Comparison of ENCODE assay signal across 14 cellular contexts in the genomic region with DNA sequence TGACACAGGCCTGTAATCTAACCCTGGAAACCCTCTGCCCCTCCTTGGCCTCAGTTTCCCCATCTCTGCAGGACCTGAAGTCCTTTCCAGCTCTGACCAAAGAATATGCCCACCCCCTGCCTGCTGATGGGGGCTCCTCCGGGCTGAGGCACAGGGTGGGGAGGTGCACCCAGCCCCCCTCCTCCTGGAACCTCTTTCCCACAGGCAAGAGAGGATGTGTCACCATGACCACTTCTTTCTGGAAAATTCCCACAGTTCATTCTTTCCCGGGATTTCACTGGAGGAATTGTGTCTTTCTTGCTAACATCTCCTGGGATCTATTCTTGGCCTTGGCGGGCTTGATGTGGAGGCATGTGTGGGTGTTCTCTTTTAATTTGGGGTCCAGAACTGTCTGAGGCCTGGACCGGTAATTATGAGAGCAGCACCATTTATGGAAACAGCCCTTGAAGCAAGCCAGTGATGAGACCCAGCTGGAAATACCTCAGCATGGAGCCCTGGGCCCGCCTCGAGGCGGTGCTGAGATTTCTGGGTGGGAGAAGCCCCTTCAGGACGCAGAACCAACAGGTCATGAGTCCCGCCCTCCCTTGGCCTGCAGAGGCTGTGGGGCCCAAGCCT. TPM values are rescaled to one million over a fixed set of nuclear protein-coding genes. Genes with fewer than 3 reads are reported as not detected.
DNase-seq lines count a peak whose midpoint lies in the region; ATAC-seq and TF ChIP-seq lines count a peak whose summit lies in the region.
"Not testable (repeated sequence)": the region's sequence is repeated elsewhere in the genome, so short reads cannot be mapped to it uniquely, and the experiment has no call there.
"Had no signal": no experiment of that assay in that cellular context is flagged by ENCODE, and none has a peak within 500 bp of the region (broad histone marks: within the 10 kb centered on the region; RNA-seq: fewer than 3 reads in every experiment).

No MANE protein-coding gene starts in this region.

- H3K9me3 ChIP-seq in BLaER1 treated with 17β-estradiol and CSF1 and Interleukin-3, amounts not matched to agents 10 nM and 100 nM (replicated peaks in 1 of 11); left lung; osteoblast (ENCODE audit: low read depth, low read length); sigmoid colon; aorta (ENCODE audit: control insufficient read depth, low read length): not testable (repeated sequence)

- H3K36me3 ChIP-seq in BLaER1 treated with 17β-estradiol and CSF1 and Interleukin-3, amounts not matched to agents 10 nM and 100 nM; left lung; osteoblast (ENCODE audit: insufficient read depth, low read length); sigmoid colon; aorta (ENCODE audit: control insufficient read depth in 1 of 2, insufficient read depth in 2 of 2, low read length in 1 of 2): not testable (repeated sequence)

- peaks cover 14 to 30% (median 21%) of the 10 kb centered on the region in 10 experiments for H3K4me1 ChIP-seq in BLaER1 treated with 17β-estradiol and CSF1 and Interleukin-3, amounts not matched to agents 10 nM and 100 nM
- not testable (repeated sequence) for H3K4me1 ChIP-seq in left lung; osteoblast (ENCODE audit: insufficient read depth, low read length); sigmoid colon; aorta (ENCODE audit: control insufficient read depth in 1 of 2, insufficient read depth in 2 of 2, low read length in 2 of 2)

- 81 to 86% methylated on average over 9 of the region's 9 CpGs for WGBS in sigmoid colon, 2 donors
- WGBS in aorta, 2 donors: 86 to 93% methylated on average over 8 to 9 of the region's 9 CpGs

- H3K4me1 Mint-ChIP-seq in chondrocyte (ENCODE audit: low read depth): not testable (repeated sequence)

- ATAC-seq in left ventricle myocardium superior: peak; percentile 16
- peak; percentile 11 for ATAC-seq in left lung
- ATAC-seq in aorta (ENCODE audit: low FRiP score): not testable (repeated sequence)

- H2AFZ ChIP-seq in osteoblast (ENCODE audit: low read length): not testable (repeated sequence)

- not testable (repeated sequence) for H3K4me3 ChIP-seq in BLaER1 treated with 17β-estradiol and CSF1 and Interleukin-3, amounts not matched to agents 10 nM and 100 nM; left lung; osteoblast (ENCODE audit: insufficient read depth, low read length); sigmoid colon; aorta (ENCODE audit: low read length in 2 of 2)

- H3K9ac ChIP-seq in BLaER1 treated with 17β-estradiol and CSF1 and Interleukin-3, amounts not matched to agents 10 nM and 100 nM: not testable (repeated sequence)

- H3K4me3 Mint-ChIP-seq in chondrocyte (ENCODE audit: unreplicated experiment): not testable (repeated sequence)

- H3K27ac ChIP-seq in BLaER1 treated with 17β-estradiol and CSF1 and Interleukin-3, amounts not matched to agents 10 nM and 100 nM; left lung; osteoblast (ENCODE audit: low read depth, low read length); aorta (ENCODE audit: low read depth in 1 of 2, low read length in 2 of 2): not testable (repeated sequence)
- H3K27ac ChIP-seq in sigmoid colon: peak overlapping the region in 3 of 4 donors; percentile 10 to 37 (median 22)

- peak overlapping the region in 6 of 11 experiments; percentile 5 to 34 (median 28); a peak in 6 of 22 replicates for H3K4me2 ChIP-seq in BLaER1 treated with 17β-estradiol and CSF1 and Interleukin-3, amounts not matched to agents 10 nM and 100 nM
- H3K4me2 ChIP-seq in osteoblast (ENCODE audit: insufficient read depth, low read length): not testable (repeated sequence)

- DNase-seq in RPMI7951 (ENCODE audit: low read depth): peak; percentile 37
- peak; percentile 39 for DNase-seq in chondrocyte (ENCODE audit: low spot score)
- not testable (repeated sequence) for DNase-seq in left ventricle myocardium superior, left lung
- DNase-seq in osteoblast (ENCODE audit: insufficient read length, low spot score, missing footprints): peak; percentile 81
- peak; percentile 73 for DNase-seq in sigmoid colon
- DNase-seq in aorta: peak; percentile 25 to 26

- not testable (repeated sequence) for H3K9me3 Mint-ChIP-seq in chondrocyte (ENCODE audit: low read depth)

- intact Hi-C loops in left ventricle myocardium superior (cut with micrococcal nuclease); left lung (cut with DNase I); sigmoid colon (cut with DNase I); aorta (cut with DNase I): not testable (repeated sequence)

- H4K20me1 ChIP-seq in BLaER1 treated with 17β-estradiol and CSF1 and Interleukin-3, amounts not matched to agents 10 nM and 100 nM; osteoblast (ENCODE audit: insufficient read depth, low read length): not testable (repeated sequence)

- not testable (repeated sequence) for H3K27me3 Mint-ChIP-seq in chondrocyte (ENCODE audit: low read depth)

- not testable (repeated sequence) for TF ChIP-seq CTCF in chondrocyte (IDR thresholded peaks at IDR 0.05); left lung (IDR thresholded peaks at IDR 0.05); osteoblast (IDR thresholded peaks at IDR 0.05; ENCODE audit: extremely low read depth, low read depth, low read length); sigmoid colon (IDR thresholded peaks at IDR 0.05)

- H3K36me3 Mint-ChIP-seq in chondrocyte (ENCODE audit: low read depth): not testable (repeated sequence)

- not testable (repeated sequence) for H3K27ac Mint-ChIP-seq in chondrocyte (ENCODE audit: unreplicated experiment)

- not testable (repeated sequence) for H3K27me3 ChIP-seq in BLaER1 treated with 17β-estradiol and CSF1 and Interleukin-3, amounts not matched to agents 10 nM and 100 nM; osteoblast (ENCODE audit: insufficient read depth, low read length); sigmoid colon; aorta (ENCODE audit: control insufficient read depth in 1 of 2, insufficient read depth in 2 of 2, low read length in 1 of 2)
- H3K27me3 ChIP-seq in left lung: peaks cover 0 to 18% of the 10 kb centered on the region in 2 donors

- not testable (repeated sequence) for TF ChIP-seq POLR2A in sigmoid colon (IDR thresholded peaks at IDR 0.05)

- not testable (repeated sequence) for H3K79me2 ChIP-seq in osteoblast (ENCODE audit: insufficient read depth, low read length)

- TF ChIP-seq EP300 in sigmoid colon (IDR thresholded peaks at IDR 0.05): not testable (repeated sequence)

RNA-seq across cellular contexts. Expression of gene BMP8A, which starts 6.8 kb away (rescaled TPM):
- not detected in 2 replicates for total RNA-seq in RPMI7951 (2014; rRNA removed; shearing (Covaris generic))
- 0.12 TPM in 1 of 3 replicates, not detected in the others for total RNA-seq in chondrocyte
- not detected for total RNA-seq in left ventricle myocardium superior
- under 1 TPM; 0.73 to 0.82 TPM for total RNA-seq in left lung
- total RNA-seq in osteoblast: 0.72 and 2.4 TPM in 2 replicates
- 1 to 10 TPM in 2 of 4 donors, under 1 TPM in 2; 0.27 to 3.2 (median 0.99) TPM for total RNA-seq in sigmoid colon
- polyA plus RNA-seq in sigmoid colon: under 1 TPM in 2 of 3 donors, not detected in 1; 0.60 to 0.79 TPM
- total RNA-seq in aorta: not detected
- not detected for polyA plus RNA-seq in aorta
- total RNA-seq: CD4-positive, alpha-beta T cell; G401; H4 had no signal
- polyA plus RNA-seq: AG04450; CD14-positive monocyte; CD8-positive, alpha-beta memory T cell had no signal
